In the genomic region with DNA sequence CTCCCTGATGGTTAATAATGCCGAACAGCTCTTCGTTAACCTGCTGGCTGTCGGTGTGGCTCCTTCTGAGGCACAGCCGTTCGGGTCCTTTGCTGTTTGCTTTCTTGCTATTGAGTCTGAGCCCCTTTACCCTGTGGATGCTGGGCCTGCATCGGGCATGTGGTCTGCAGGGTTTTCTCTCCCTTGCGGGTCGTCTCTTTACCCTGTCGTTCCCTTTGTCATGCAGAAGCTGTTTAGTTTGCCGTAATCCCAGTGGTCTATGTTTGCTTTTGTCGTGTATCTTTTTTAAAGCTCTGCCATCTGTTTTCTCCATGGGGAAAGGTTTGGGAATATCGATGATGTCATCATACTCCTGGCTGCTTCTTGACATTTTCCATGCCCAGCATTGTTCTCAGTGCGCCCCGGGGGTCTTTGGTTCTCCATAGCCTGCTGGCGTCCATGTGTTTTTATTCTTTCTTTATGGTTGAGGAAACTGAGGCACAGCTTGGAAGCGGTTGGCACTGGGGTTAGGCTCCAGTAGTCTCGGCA, we compare ENCODE assay signal across 14 cellular contexts.
DNase-seq lines count a peak whose midpoint lies in the region; ATAC-seq and TF ChIP-seq lines count a peak whose summit lies in the region.
"Had no signal": no experiment of that assay in that cellular context is flagged by ENCODE, and none has a peak within 500 bp of the region (broad histone marks: within the 10 kb centered on the region; RNA-seq: fewer than 3 reads in every experiment).

No MANE protein-coding gene starts in this region.

- H3K9ac ChIP-seq in NT2/D1 (ENCODE audit: insufficient read length, low read depth) (no peak overlapping the region), endodermal cell (ENCODE audit: extremely low read depth, low read length, poor library complexity, severe bottlenecking) (no peak overlapping the region)

- no peaks in the 10 kb centered on the region for H3K27me3 ChIP-seq in CD8-positive, alpha-beta T cell (ENCODE audit: insufficient read depth, low read length)
- H3K27me3 ChIP-seq in HAP-1 (ENCODE audit: low read depth) (no peaks in the 10 kb centered on the region), NT2/D1 (ENCODE audit: insufficient read depth, insufficient read length) (no peaks in the 10 kb centered on the region), endodermal cell (ENCODE audit: control insufficient read depth, insufficient read depth, low read length, poor library complexity, severe bottlenecking) (no peaks in the 10 kb centered on the region)

- no peak for TF ChIP-seq CTCF in CD8-positive, alpha-beta T cell (IDR thresholded peaks at IDR 0.05)
- TF ChIP-seq CTCF in endodermal cell (conservative IDR thresholded peaks at IDR 0.05), result no peak

- H3K4me3 Mint-ChIP-seq in CD8-positive, alpha-beta T cell, result no peak overlapping the region
- no peak overlapping the region for H3K4me3 Mint-ChIP-seq in endodermal cell
- no peak overlapping the region for H3K4me3 Mint-ChIP-seq in stimulated activated memory B cell treated with anti-CD40 and anti-IgM and Interleukin-4, amounts not matched to agents 10 μg/mL and 1 μg/mL and 100 μg/mL, for 72 hours

- peaks cover 4% of the 10 kb centered on the region for H3K36me3 ChIP-seq in CD8-positive, alpha-beta T cell (ENCODE audit: insufficient read depth, low read length)
- H3K36me3 ChIP-seq in HAP-1 (replicated peaks) (no peaks in the 10 kb centered on the region), NT2/D1 (ENCODE audit: insufficient read depth, insufficient read length, low read length) (peaks cover 4% of the 10 kb centered on the region), endodermal cell (ENCODE audit: control insufficient read depth, insufficient read depth, low read length) (peaks cover 5% of the 10 kb centered on the region)

- no peaks in the 10 kb centered on the region for H3K27me3 Mint-ChIP-seq in CD8-positive, alpha-beta T cell (ENCODE audit: low read depth)
- H3K27me3 Mint-ChIP-seq in endodermal cell (ENCODE audit: insufficient read depth), result no peaks in the 10 kb centered on the region
- no peaks in the 10 kb centered on the region for H3K27me3 Mint-ChIP-seq in stimulated activated memory B cell treated with anti-CD40 and anti-IgM and Interleukin-4, amounts not matched to agents 10 μg/mL and 1 μg/mL and 100 μg/mL, for 72 hours
- H3K27me3 Mint-ChIP-seq: CD4-positive, CD25-positive, alpha-beta regulatory T cell had no signal

- peaks cover 4% of the 10 kb centered on the region for H3K4me1 ChIP-seq in CD8-positive, alpha-beta T cell (ENCODE audit: insufficient read depth, low read length)
- peaks cover 9% of the 10 kb centered on the region for H3K4me1 ChIP-seq in HAP-1
- peaks cover 16% of the 10 kb centered on the region for H3K4me1 ChIP-seq in NT2/D1 (ENCODE audit: insufficient read depth, insufficient read length)
- no peaks in the 10 kb centered on the region for H3K4me1 ChIP-seq in endodermal cell (ENCODE audit: control insufficient read depth, insufficient read depth, low read length)

- H3K4me1 Mint-ChIP-seq in CD8-positive, alpha-beta T cell (ENCODE audit: low read depth), result peaks cover 14% of the 10 kb centered on the region
- H3K4me1 Mint-ChIP-seq in endodermal cell, result peaks cover 22% of the 10 kb centered on the region
- H3K4me1 Mint-ChIP-seq in stimulated activated memory B cell treated with anti-CD40 and anti-IgM and Interleukin-4, amounts not matched to agents 10 μg/mL and 1 μg/mL and 100 μg/mL, for 72 hours, result peaks cover 46% of the 10 kb centered on the region

- CTCF ChIA-PET in CD8-positive, alpha-beta T cell (lab: Charles Lee), result no interaction called here

- no peak for DNase-seq in CD8-positive, alpha-beta T cell
- DNase-seq in HAP-1 (ENCODE audit: low spot score in 2 of 2) (peak; percentile 61 to 71), NT2/D1 (ENCODE audit: low read depth, low spot score) (peak; percentile 42), endodermal cell (no peak), SIG-M5 (lab: John Stamatoyannopoulos, UW) (no peak)
- DNase-seq: Calu3; CD4-positive, CD25-positive, alpha-beta regulatory T cell; NCI-H2029 treated with DMSO at 0.1 percent for 48 hours; NCI-H226; NCI-H748 treated with DMSO at 0.1 percent for 48 hours; T-helper 1 cell had no signal

- in situ Hi-C loops in HAP-1 (cut with MboI; ENCODE audit: low sequenced_read_pairs), result no loop called here

- no peak overlapping the region for H3K4me3 ChIP-seq in CD8-positive, alpha-beta T cell (ENCODE audit: low read depth, low read length)
- H3K4me3 ChIP-seq in HAP-1, result no peak overlapping the region
- H3K4me3 ChIP-seq in NT2/D1 (ENCODE audit: insufficient read length, low read depth), result no peak overlapping the region
- H3K4me3 ChIP-seq in endodermal cell (ENCODE audit: low read length), result no peak overlapping the region
- H3K4me3 ChIP-seq: SK-N-MC had no signal

- intact Hi-C loops in CD8-positive, alpha-beta T cell (cut with DNase I, micrococcal nuclease), result no loop called here

- no peaks in the 10 kb centered on the region for H3K9me3 Mint-ChIP-seq in CD8-positive, alpha-beta T cell
- H3K9me3 Mint-ChIP-seq in endodermal cell, result no peaks in the 10 kb centered on the region
- peaks cover 3% of the 10 kb centered on the region for H3K9me3 Mint-ChIP-seq in stimulated activated memory B cell treated with anti-CD40 and anti-IgM and Interleukin-4, amounts not matched to agents 10 μg/mL and 1 μg/mL and 100 μg/mL, for 72 hours
- H3K9me3 Mint-ChIP-seq: CD4-positive, CD25-positive, alpha-beta regulatory T cell had no signal

- no peak for ATAC-seq in CD8-positive, alpha-beta T cell
- no peak for ATAC-seq in GM19023 (IDR thresholded peaks at IDR 0.05; ENCODE audit: unreplicated experiment)
- ATAC-seq in stimulated activated memory B cell treated with anti-CD40 and anti-IgM and Interleukin-4, amounts not matched to agents 10 μg/mL and 1 μg/mL and 100 μg/mL, for 72 hours, result no peak

- H3K36me3 Mint-ChIP-seq in CD8-positive, alpha-beta T cell, result peaks cover 41% of the 10 kb centered on the region
- H3K36me3 Mint-ChIP-seq in endodermal cell (ENCODE audit: low read depth), result peaks cover 16% of the 10 kb centered on the region
- peaks cover 44% of the 10 kb centered on the region for H3K36me3 Mint-ChIP-seq in stimulated activated memory B cell treated with anti-CD40 and anti-IgM and Interleukin-4, amounts not matched to agents 10 μg/mL and 1 μg/mL and 100 μg/mL, for 72 hours

- WGBS in endodermal cell (ENCODE audit: insufficient coverage in 1 of 2, insufficient read length in 1 of 2), 2 experiments, result 80 to 81% methylated on average over 12 to 17 of the region's 17 CpGs

- no peak overlapping the region for H3K27ac ChIP-seq in CD8-positive, alpha-beta T cell (ENCODE audit: low read depth, low read length)
- H3K27ac ChIP-seq in endodermal cell (ENCODE audit: low read depth, low read length), result peak overlapping the region; percentile 48
- H3K27ac ChIP-seq: SK-N-MC had no signal

- peak overlapping the region; percentile 45 for H3K27ac Mint-ChIP-seq in CD8-positive, alpha-beta T cell
- no peak overlapping the region for H3K27ac Mint-ChIP-seq in endodermal cell
- no peak overlapping the region for H3K27ac Mint-ChIP-seq in stimulated activated memory B cell treated with anti-CD40 and anti-IgM and Interleukin-4, amounts not matched to agents 10 μg/mL and 1 μg/mL and 100 μg/mL, for 72 hours

- POLR2A ChIA-PET in CD8-positive, alpha-beta T cell (lab: Charles Lee), result interaction anchor here (1.1 kb wide), 1 partner anchor 15 kb away, joined by 3 read pairs; no protein-coding TSS in a partner anchor

- H3K9me3 ChIP-seq in CD8-positive, alpha-beta T cell (ENCODE audit: low read length), result no peaks in the 10 kb centered on the region
- H3K9me3 ChIP-seq in HAP-1, result no peaks in the 10 kb centered on the region
- H3K9me3 ChIP-seq in NT2/D1 (ENCODE audit: insufficient read depth, low read length), result no peaks in the 10 kb centered on the region
- H3K9me3 ChIP-seq in endodermal cell (ENCODE audit: control insufficient read depth, low read length), result no peaks in the 10 kb centered on the region

Comparison
In these comparisons a context has a peak if more than half of its experiments do, and no peak if none do; other contexts are left out.
1. DNase-seq: peak in HAP-1 (2 of 2) and NT2/D1 (single experiment); none in CD8-positive, alpha-beta T cell (0 of 7), endodermal cell (single experiment) and SIG-M5 (single experiment).